8 cellular contexts compared by ENCODE assay signal in the genomic region with DNA sequence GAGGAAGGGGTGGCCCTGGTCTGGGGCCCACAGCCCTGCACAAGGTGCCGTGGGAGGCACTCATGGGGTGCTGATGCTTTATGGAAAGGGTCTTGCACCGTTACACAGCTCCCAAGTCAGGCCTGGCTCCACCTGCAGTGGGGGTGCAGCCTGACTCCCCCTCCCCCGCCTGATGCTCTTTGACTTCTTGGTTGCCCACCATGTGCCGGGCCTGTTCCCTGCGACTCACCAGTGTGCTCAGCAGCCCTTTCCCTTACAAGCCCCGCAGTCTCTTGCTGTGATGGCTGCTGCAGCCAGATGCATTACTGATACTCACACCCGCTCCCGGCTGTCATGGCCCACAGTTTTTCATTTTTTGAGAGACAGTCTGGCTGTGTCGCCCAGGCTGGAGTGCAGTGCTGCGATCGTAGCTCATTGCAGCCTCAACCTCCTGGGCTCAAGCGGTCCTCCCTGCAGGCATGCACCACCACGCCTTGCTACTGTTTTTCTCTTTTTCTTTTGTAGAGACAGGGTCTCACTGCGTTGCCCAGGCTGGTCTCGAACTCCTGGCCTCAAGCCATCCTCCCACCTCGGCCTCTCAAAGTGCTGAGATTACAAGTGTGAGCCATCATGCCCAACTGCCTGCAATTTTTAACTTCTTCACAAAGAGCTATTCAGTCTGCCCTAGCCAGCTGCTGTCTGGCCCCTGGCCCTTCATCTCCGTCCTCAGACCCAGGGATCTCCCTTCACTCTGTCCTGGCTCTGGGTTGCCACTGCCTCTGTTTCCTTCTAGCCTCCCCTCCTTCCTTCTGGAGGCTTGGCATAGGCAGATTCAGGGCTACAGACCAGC.
DNase-seq lines count a peak whose midpoint lies in the region; ATAC-seq and TF ChIP-seq lines count a peak whose summit lies in the region.

No MANE protein-coding gene starts in this region.

- POLR2A ChIA-PET in HEK293T (lab: Yijun Ruan, JAX), result interaction anchor here (1.2 kb wide), 1 partner anchor 177 kb away, joined by 3 read pairs; no protein-coding TSS in a partner anchor

- no peaks in the 10 kb centered on the region for H3K27me3 ChIP-seq in Peyer's patch

- H3K36me3 ChIP-seq in Peyer's patch (peaks cover 0 to 37% (median 0%) of the 10 kb centered on the region in 3 donors), mesodermal cell (ENCODE audit: control insufficient read depth, insufficient read depth, low read length) (peaks cover 30% of the 10 kb centered on the region)

- 93 to 95% methylated on average over 17 of the region's 17 CpGs for WGBS in mesodermal cell (ENCODE audit: insufficient coverage in 2 of 2), 2 experiments
- WGBS in lower leg skin, 2 donors, result 37 to 43% methylated on average over 17 of the region's 17 CpGs

- intact Hi-C loops in lower leg skin (cut with DNase I; ENCODE audit: low total_unique reads), result no loop called here

- no peak for ATAC-seq in GM19035 (IDR thresholded peaks at IDR 0.05; ENCODE audit: unreplicated experiment)

- H3K9me3 ChIP-seq in Peyer's patch (no peaks in the 10 kb centered on the region), mesodermal cell (ENCODE audit: control insufficient read depth, low read length) (no peaks in the 10 kb centered on the region)

- H3K4me1 ChIP-seq in Peyer's patch (peaks cover 0 to 43% (median 8%) of the 10 kb centered on the region in 4 donors), mesodermal cell (ENCODE audit: control insufficient read depth, insufficient read depth, low read length, poor library complexity, severe bottlenecking) (no peaks in the 10 kb centered on the region)

- H3K4me3 ChIP-seq in Peyer's patch (peak overlapping the region in 1 of 4 donors; percentile 9), mesodermal cell (ENCODE audit: extremely low read depth, insufficient read depth, low read length, poor library complexity, severe bottlenecking) (no peak overlapping the region), lower leg skin (ENCODE audit: low read depth, poor library complexity, severe bottlenecking) (no peak overlapping the region)

- TF ChIP-seq POLR2A in Peyer's patch (IDR thresholded peaks at IDR 0.05), result no peak
- no peak for TF ChIP-seq POLR2A in lower leg skin (IDR thresholded peaks at IDR 0.05)

- no peak for TF ChIP-seq CTCF in Peyer's patch (IDR thresholded peaks at IDR 0.05)
- no peak for TF ChIP-seq CTCF in lower leg skin (IDR thresholded peaks at IDR 0.05)

- peak overlapping the region; percentile 62 to 89 (median 74) for H3K27ac ChIP-seq in Peyer's patch
- peak overlapping the region; percentile 96 for H3K27ac ChIP-seq in caudate nucleus (ENCODE audit: low read depth, low read length)
- H3K27ac ChIP-seq in mesodermal cell (ENCODE audit: low read depth, low read length, severe bottlenecking), result peak overlapping the region; percentile 2
- H3K27ac ChIP-seq in substantia nigra (ENCODE audit: low read depth, low read length, poor library complexity, severe bottlenecking), result peak overlapping the region; percentile 92

- DNase-seq in Peyer's patch (no peak), caudate nucleus (lab: John Stamatoyannopoulos, UW) (peak in 37 of 61 donors; percentile 21 to 70 (median 39)), substantia nigra (lab: John Stamatoyannopoulos, UW) (peak in 42 of 49 donors; percentile 15 to 78 (median 47)), lower leg skin (ENCODE audit: low spot score in 2 of 2) (no peak), NCI-H1105 (lab: John Stamatoyannopoulos, UW) (no peak), HEK293T (ENCODE audit: extremely low spot score) (no peak)

- CTCF ChIA-PET in HEK293T (lab: Yijun Ruan, JAX), result interaction anchor here (1.0 kb wide), 1 partner anchor 22 kb away, joined by 3 read pairs; no protein-coding TSS in a partner anchor

TF ChIP-seq in HEK293T, 16 proteins besides CTCF, POLR2A, EP300 and RAD21:
- TF ChIP-seq L3MBTL2 (conservative IDR thresholded peaks at IDR 0.05) (no peak), HDGF (IDR thresholded peaks at IDR 0.05; ENCODE audit: borderline replicate concordance) (no peak), FOXA1 (IDR thresholded peaks at IDR 0.05) (no peak), NFRKB (IDR thresholded peaks at IDR 0.05) (no peak), SUZ12 (IDR thresholded peaks at IDR 0.05) (no peak), LEF1 (IDR thresholded peaks at IDR 0.05; ENCODE audit: borderline replicate concordance) (no peak), ARNT (IDR thresholded peaks at IDR 0.05) (no peak), ELF4 (IDR thresholded peaks at IDR 0.05) (no peak), TARDBP (IDR thresholded peaks at IDR 0.05) (no peak), CTBP1 (IDR thresholded peaks at IDR 0.05; ENCODE audit: borderline replicate concordance) (no peak), SP1 (IDR thresholded peaks at IDR 0.05) (no peak), ZNF384 (IDR thresholded peaks at IDR 0.05) (no peak), FOXM1 (IDR thresholded peaks at IDR 0.05; ENCODE audit: borderline replicate concordance) (no peak), FOXK2 (IDR thresholded peaks at IDR 0.05) (no peak), BHLHE40 (IDR thresholded peaks at IDR 0.05; ENCODE audit: borderline replicate concordance) (no peak)
- TF ChIP-seq, protein P1, sequence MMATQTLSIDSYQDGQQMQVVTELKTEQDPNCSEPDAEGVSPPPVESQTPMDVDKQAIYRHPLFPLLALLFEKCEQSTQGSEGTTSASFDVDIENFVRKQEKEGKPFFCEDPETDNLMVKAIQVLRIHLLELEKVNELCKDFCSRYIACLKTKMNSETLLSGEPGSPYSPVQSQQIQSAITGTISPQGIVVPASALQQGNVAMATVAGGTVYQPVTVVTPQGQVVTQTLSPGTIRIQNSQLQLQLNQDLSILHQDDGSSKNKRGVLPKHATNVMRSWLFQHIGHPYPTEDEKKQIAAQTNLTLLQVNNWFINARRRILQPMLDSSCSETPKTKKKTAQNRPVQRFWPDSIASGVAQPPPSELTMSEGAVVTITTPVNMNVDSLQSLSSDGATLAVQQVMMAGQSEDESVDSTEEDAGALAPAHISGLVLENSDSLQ (IDR thresholded peaks at IDR 0.05), result no peak
TF ChIP-seq in HEK293T: peak in this region for 0.

Comparison
In these comparisons a context has a peak if more than half of its experiments do, and no peak if none do; other contexts are left out.
1. DNase-seq: peak in caudate nucleus (37 of 61) and substantia nigra (42 of 49); none in Peyer's patch (0 of 3), lower leg skin (0 of 2), NCI-H1105 (single experiment) and HEK293T (single experiment).
2. H3K27ac ChIP-seq: peak in every context shown above with its lines; median percentile 96 in caudate nucleus; 92 in substantia nigra; 74 in Peyer's patch; 2 in mesodermal cell.